ENCODE assay signal across 8 cellular contexts in genomic region chr11:59810189-59810910, GRCh38. TPM values are rescaled to one million over a fixed set of nuclear protein-coding genes. Genes with fewer than 3 reads are reported as not detected.
A peak's percentile ranks its signal among the peaks of the same experiment; 100 is the strongest.
DNase-seq lines count a peak whose midpoint lies in the region; ATAC-seq and TF ChIP-seq lines count a peak whose summit lies in the region.

Gene MRPL16, minus strand, starts transcription at chr11:59810778. Its CDS starts 120 bp downstream, at chr11:59810658.

- POLR2A ChIA-PET in activated B cell treated with CpG ODN at 0.5 μM for 24 hours (lab: Charles Lee) = interaction anchor here (0.7 to 1.6 kb wide), 5 partner anchors 9 to 55 kb away, joined by 3 to 10 read pairs (median 3); partner anchors contain the start of gene STX3

- in situ Hi-C loops in GM18951 (cut with MboI; ENCODE audit: low sequenced_read_pairs, unreplicated experiment) = no loop called here

- peaks cover 30% of the 10 kb centered on the region for H3K36me3 Mint-ChIP-seq in activated B cell treated with CpG ODN at 0.5 μM for 24 hours (ENCODE audit: low read depth)

- peak; percentile 82 for TF ChIP-seq POLR2A in GM18951 (IDR thresholded peaks at IDR 0.05; ENCODE audit: extremely low read depth, insufficient read depth, insufficient read length)

- no peak within 1 kb of the TSS for H3K27ac ChIP-seq in caudate nucleus (ENCODE audit: low read depth, low read length)

- peaks cover 20% of the 10 kb centered on the region for H3K4me1 Mint-ChIP-seq in activated B cell treated with CpG ODN at 0.5 μM for 24 hours

- H3K27ac Mint-ChIP-seq in activated B cell treated with CpG ODN at 0.5 μM for 24 hours = peak within 1 kb of the TSS; percentile 87

- peak within 1 kb of the TSS; percentile 92 for H3K4me3 Mint-ChIP-seq in activated B cell treated with CpG ODN at 0.5 μM for 24 hours

- intact Hi-C loops in activated B cell treated with CpG ODN at 0.5 μM for 24 hours (cut with micrococcal nuclease) = loop anchor here (1.0 to 2.0 kb wide), 4 partner anchors 56 to 260 kb away; partner anchors contain the start of genes OSBP, PATL1 and STX3

- no peaks in the 10 kb centered on the region for H3K9me3 Mint-ChIP-seq in activated B cell treated with CpG ODN at 0.5 μM for 24 hours

- TF ChIP-seq CTCF in AG09319 (IDR thresholded peaks at IDR 0.05; ENCODE audit: low read depth, low read length) (no peak; the same call in 1 of the 2 replicates), activated B cell treated with CpG ODN at 0.5 μM for 24 hours (IDR thresholded peaks at IDR 0.05) (no peak)

- peaks cover 3% of the 10 kb centered on the region for H3K27me3 Mint-ChIP-seq in activated B cell treated with CpG ODN at 0.5 μM for 24 hours

- ATAC-seq in HG03196 (IDR thresholded peaks at IDR 0.05; ENCODE audit: unreplicated experiment) (peak; percentile 96), activated B cell treated with CpG ODN at 0.5 μM for 24 hours (ENCODE audit: low read depth) (peak; percentile 98)

- peak; percentile 67 for DNase-seq in AG09319 (ENCODE audit: extremely low read depth, low read depth)
- peak; percentile 80 for DNase-seq in NCI-H226
- peak; percentile 81 for DNase-seq in activated B cell treated with CpG ODN at 0.5 μM for 24 hours
- DNase-seq in caudate nucleus (lab: John Stamatoyannopoulos, UW) = peak in 60 of 61 donors; percentile 11 to 90 (median 74)
- DNase-seq in islet precursor cell = peak; percentile 97
- DNase-seq in stimulated activated CD4-positive, alpha-beta T cell treated with anti-CD3 and anti-CD28 coated beads, Interleukin-12 subunit alpha, Interleukin-12 subunit beta, amount 100 ng/mL, for 48 hours (ENCODE audit: low read depth in 2 of 3, low spot score in 1 of 3) = peak; percentile 85 to 91 (median 90)

- CTCF ChIA-PET in activated B cell treated with CpG ODN at 0.5 μM for 24 hours (lab: Charles Lee) = interaction anchor here (1.4 to 3.1 kb wide), 2 partner anchors 49 to 56 kb away, joined by 3 to 17 read pairs; partner anchors contain the start of gene STX3

RNA-seq across cellular contexts. Expression of gene MRPL16, which starts in this region (rescaled TPM):
- total RNA-seq in activated B cell treated with CpG ODN at 0.5 μM for 24 hours = 56.4 and 57.7 TPM in 2 replicates
